ENCODE assay signal across 22 cellular contexts in the genomic region with DNA sequence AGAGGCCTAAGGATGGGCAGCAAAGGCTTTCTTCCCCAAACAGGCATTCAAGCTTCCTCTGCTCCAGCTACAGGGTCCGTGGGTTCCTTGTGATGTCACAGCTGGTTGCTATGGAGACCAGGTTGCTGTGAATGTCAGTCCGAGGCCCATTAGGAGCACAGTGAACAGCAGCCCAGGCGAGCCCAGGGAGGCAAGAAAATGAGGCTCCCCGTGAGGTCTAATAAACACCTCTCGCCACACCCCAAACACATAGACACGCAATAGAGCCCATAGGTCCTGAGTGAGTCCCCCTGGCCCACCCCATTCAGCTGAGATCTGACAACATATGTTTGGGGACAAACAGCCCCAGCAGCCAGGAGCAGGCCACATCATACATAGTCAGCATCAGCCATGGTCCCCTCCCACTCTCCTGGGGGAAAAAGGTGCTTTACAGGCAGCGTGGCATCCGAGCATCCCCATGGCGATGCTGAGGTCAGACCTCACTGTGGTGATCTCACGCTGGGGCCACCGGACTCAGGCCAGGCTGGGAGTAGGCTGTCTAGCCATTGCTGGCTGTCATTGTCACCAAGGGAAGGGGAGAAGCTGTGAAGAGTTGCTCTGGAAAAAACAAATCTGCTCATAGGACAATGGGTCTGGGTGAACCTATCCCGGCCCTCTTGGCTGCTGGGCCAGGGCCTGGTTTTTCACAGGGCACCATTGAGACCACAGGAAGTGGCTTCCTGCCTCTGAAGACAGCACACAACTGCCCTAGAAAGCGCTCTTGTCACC. TPM values are rescaled to one million over a fixed set of nuclear protein-coding genes. Genes with fewer than 3 reads are reported as not detected.
A peak's percentile ranks its signal among the peaks of the same experiment; 100 is the strongest.
DNase-seq lines count a peak whose midpoint lies in the region; ATAC-seq and TF ChIP-seq lines count a peak whose summit lies in the region.
"Had no signal": no experiment of that assay in that cellular context is flagged by ENCODE, and none has a peak within 500 bp of the region (broad histone marks: within the 10 kb centered on the region; RNA-seq: fewer than 3 reads in every experiment).

No MANE protein-coding gene starts in this region.

- H3K4me3 Mint-ChIP-seq in natural killer cell treated with Interleukin-12 subunit alpha and Interleukin-12 subunit beta and Interleukin-15 and Interleukin-18, amount 100 ng/mL, for 72 hours, result no peak overlapping the region
- H3K4me3 Mint-ChIP-seq: activated naive CD4-positive, alpha-beta T cell treated with anti-CD3 and anti-CD28 coated beads, Interleukin-2, amount 10 ng/mL, durations not matched to agents 7 days and 5 days; memory B cell; nephron progenitor cell; T-helper 2 cell treated with Interferon-gamma antibody and Interleukin-4, amounts not matched to agents 5 μg/mL and 100 μg/mL, for 36 hours; type B pancreatic cell had no signal

- H3K4me1 Mint-ChIP-seq in natural killer cell treated with Interleukin-12 subunit alpha and Interleukin-12 subunit beta and Interleukin-15 and Interleukin-18, amount 100 ng/mL, for 72 hours (ENCODE audit: low read depth in 2 of 2), result peaks cover 22% of the 10 kb centered on the region in 2 donors
- H3K4me1 Mint-ChIP-seq: activated naive CD4-positive, alpha-beta T cell treated with anti-CD3 and anti-CD28 coated beads, Interleukin-2, amount 10 ng/mL, durations not matched to agents 7 days and 5 days had no signal

- POLR2A ChIA-PET in RWPE1 (lab: Yijun Ruan, JAX; ENCODE audit: low non-redundant PET), result no interaction called here

- no peaks in the 10 kb centered on the region for H3K9me3 Mint-ChIP-seq in natural killer cell treated with Interleukin-12 subunit alpha and Interleukin-12 subunit beta and Interleukin-15 and Interleukin-18, amount 100 ng/mL, for 72 hours
- H3K9me3 Mint-ChIP-seq: activated naive CD4-positive, alpha-beta T cell treated with anti-CD3 and anti-CD28 coated beads, Interleukin-2, amount 10 ng/mL, durations not matched to agents 7 days and 5 days; memory B cell; nephron progenitor cell; T-helper 2 cell treated with Interferon-gamma antibody and Interleukin-4, amounts not matched to agents 5 μg/mL and 100 μg/mL, for 36 hours; type B pancreatic cell had no signal

- peak; percentile 24 for DNase-seq in DMS53 (lab: John Stamatoyannopoulos, UW)
- DNase-seq in DMS53 treated with DMSO at 0.1 percent for 48 hours (lab: John Stamatoyannopoulos, UW; ENCODE audit: unreplicated experiment), result no peak
- peak; percentile 47 for DNase-seq in G401 (ENCODE audit: low spot score)
- peak; percentile 23 for DNase-seq in astrocyte of the hippocampus (ENCODE audit: low read depth, low spot score)
- no peak for DNase-seq in natural killer cell treated with Interleukin-12 subunit alpha and Interleukin-12 subunit beta and Interleukin-15 and Interleukin-18, amount 100 ng/mL, for 72 hours (ENCODE audit: low spot score)
- no peak for DNase-seq in NCI-H128 (lab: John Stamatoyannopoulos, UW; ENCODE audit: unreplicated experiment)
- DNase-seq in RWPE1 (ENCODE audit: low spot score), result no peak
- DNase-seq in LoVo (ENCODE audit: low spot score), result no peak
- DNase-seq: activated CD4-positive, alpha-beta T cell treated with anti-CD3 and anti-CD28 coated beads, Interleukin-2, amount 50 U/mL, for 48 hours; activated naive CD4-positive, alpha-beta T cell treated with anti-CD3 and anti-CD28 coated beads, Interleukin-2, amount 10 ng/mL, durations not matched to agents 7 days and 5 days; activated T-cell treated with anti-CD3 and anti-CD28 coated beads, Interleukin-2, amount 50 U/mL, for 1 hour; effector CD8-positive, alpha-beta T cell; esophagus squamous epithelium; NCI-H1930; nephron progenitor cell; RPMI8226; SK-N-SH; stimulated activated CD4-positive, alpha-beta T cell treated with anti-CD3 and anti-CD28 coated beads, Interleukin-4, amount 100 ng/mL, for 1 hour had no signal

- peak overlapping the region in 1 of 2 donors; percentile 8 for H3K27ac Mint-ChIP-seq in natural killer cell treated with Interleukin-12 subunit alpha and Interleukin-12 subunit beta and Interleukin-15 and Interleukin-18, amount 100 ng/mL, for 72 hours
- H3K27ac Mint-ChIP-seq: activated naive CD4-positive, alpha-beta T cell treated with anti-CD3 and anti-CD28 coated beads, Interleukin-2, amount 10 ng/mL, durations not matched to agents 7 days and 5 days; memory B cell; nephron progenitor cell; T-helper 2 cell treated with Interferon-gamma antibody and Interleukin-4, amounts not matched to agents 5 μg/mL and 100 μg/mL, for 36 hours; type B pancreatic cell had no signal

- CTCF ChIA-PET in RWPE1 (lab: Yijun Ruan, JAX), result no interaction called here

- H3K27me3 Mint-ChIP-seq in natural killer cell treated with Interleukin-12 subunit alpha and Interleukin-12 subunit beta and Interleukin-15 and Interleukin-18, amount 100 ng/mL, for 72 hours, result no peaks in the 10 kb centered on the region

- H3K27ac ChIP-seq in RWPE1, result no peak overlapping the region
- H3K27ac ChIP-seq: 22Rv1, esophagus squamous epithelium had no signal

- in situ Hi-C loops in G401 (cut with HindIII; ENCODE audit: low sequenced_read_pairs), result no loop called here

- H3K36me3 Mint-ChIP-seq in natural killer cell treated with Interleukin-12 subunit alpha and Interleukin-12 subunit beta and Interleukin-15 and Interleukin-18, amount 100 ng/mL, for 72 hours, result no peaks in the 10 kb centered on the region
- H3K36me3 Mint-ChIP-seq: activated naive CD4-positive, alpha-beta T cell treated with anti-CD3 and anti-CD28 coated beads, Interleukin-2, amount 10 ng/mL, durations not matched to agents 7 days and 5 days; memory B cell; type B pancreatic cell had no signal

- ATAC-seq in natural killer cell treated with Interleukin-12 subunit alpha and Interleukin-12 subunit beta and Interleukin-15 and Interleukin-18, amount 100 ng/mL, for 72 hours, result peak; percentile 78 to 80

- TF ChIP-seq CTCF in RWPE1 (conservative IDR thresholded peaks at IDR 0.05; ENCODE audit: low read depth), result no peak

RNA-seq across cellular contexts. Expression of a gene that starts 23.1 kb away (rescaled TPM):
- 136 and 146 TPM in 2 replicates for total RNA-seq in G401 (2014; rRNA removed; shearing (Covaris generic))
- total RNA-seq in natural killer cell treated with Interleukin-12 subunit alpha and Interleukin-12 subunit beta and Interleukin-15 and Interleukin-18, amount 100 ng/mL, for 72 hours, result 10 to 100 TPM in 1 of 2 donors, 1 to 10 TPM in 1; 3.2 to 12.2 TPM

Comparison
In these comparisons a context has a peak if more than half of its experiments do, and no peak if none do; other contexts are left out.
1. DNase-seq: peak in DMS53 (single experiment), G401 (single experiment) and astrocyte of the hippocampus (single experiment); none in DMS53 treated with DMSO at 0.1 percent for 48 hours (single experiment), natural killer cell treated with Interleukin-12 subunit alpha and Interleukin-12 subunit beta and Interleukin-15 and Interleukin-18, amount 100 ng/mL, for 72 hours (single experiment), NCI-H128 (single experiment), RWPE1 (single experiment) and LoVo (single experiment).
2. RNA of a gene that starts 23.1 kb away (total RNA-seq): 136 to 146 TPM in G401; 3.2 to 12.2 TPM in natural killer cell treated with Interleukin-12 subunit alpha and Interleukin-12 subunit beta and Interleukin-15 and Interleukin-18, amount 100 ng/mL, for 72 hours; every median in the first group is over 10 times any median in the second.